8 cellular contexts compared by ENCODE assay signal in genomic region chr5:171386861-171387254, GRCh38. TPM values are rescaled to one million over a fixed set of nuclear protein-coding genes. Genes with fewer than 3 reads are reported as not detected.
DNase-seq lines count a peak whose midpoint lies in the region; ATAC-seq and TF ChIP-seq lines count a peak whose summit lies in the region.

No MANE protein-coding gene starts in this region.

- peak overlapping the region; percentile 97 to 98 for H3K4me3 Mint-ChIP-seq in CD14-positive monocyte

- no peak for TF ChIP-seq EP300 in tibial nerve (IDR thresholded peaks at IDR 0.05)

- H3K4me3 ChIP-seq in adrenal gland: peak overlapping the region in 3 of 4 donors; percentile 28 to 86 (median 82)
- H3K4me3 ChIP-seq in tibial nerve: peak overlapping the region; percentile 64 to 99 (median 93)

- H3K27ac ChIP-seq in adrenal gland: peak overlapping the region; percentile 49 to 92 (median 76)
- peak overlapping the region; percentile 86 for H3K27ac ChIP-seq in layer of hippocampus (ENCODE audit: low read depth, low read length)
- H3K27ac ChIP-seq in tibial nerve: peak overlapping the region; percentile 83 to 97 (median 91)

- intact Hi-C loops in CD14-positive monocyte (cut with micrococcal nuclease): loop anchor here in 1 of 2 donors (5.0 kb wide), 1 partner anchor 620 kb away; the partner anchor contains the start of gene FBXW11
- intact Hi-C loops in adrenal gland (cut with DNase I): no loop called here

- peaks cover 0 to 9% of the 10 kb centered on the region in 2 donors for H3K36me3 ChIP-seq in adrenal gland (replicated peaks in 1 of 2)
- H3K36me3 ChIP-seq in tibial nerve: peaks cover 0 to 13% (median 0%) of the 10 kb centered on the region in 3 donors

- TF ChIP-seq POLR2A in adrenal gland (IDR thresholded peaks at IDR 0.05) (no peak), tibial nerve (IDR thresholded peaks at IDR 0.05) (no peak)

- H3K4me1 ChIP-seq in adrenal gland (replicated peaks in 1 of 2) (peaks cover 16 to 30% of the 10 kb centered on the region in 2 donors), tibial nerve (peaks cover 0 to 41% (median 20%) of the 10 kb centered on the region in 4 donors)

- DNase-seq in CD14-positive monocyte (ENCODE audit: low spot score) (no peak), adrenal gland (peak in 2 of 7 donors; percentile 8 to 61), tibial nerve (ENCODE audit: low spot score in 2 of 2) (no peak), GM19238 (ENCODE audit: insufficient read length, low spot score) (no peak)

- ATAC-seq in HG03025 (IDR thresholded peaks at IDR 0.05; ENCODE audit: low FRiP score, unreplicated experiment) (peak; percentile 1), HG02763 (IDR thresholded peaks at IDR 0.05; ENCODE audit: unreplicated experiment) (no peak), HG03135 (IDR thresholded peaks at IDR 0.05; ENCODE audit: unreplicated experiment) (no peak)

- WGBS in adrenal gland, 4 donors: 10 to 18% (median 16%) methylated on average over 16 of the region's 16 CpGs
- 15 to 17% methylated on average over 16 of the region's 16 CpGs for WGBS in tibial nerve, 2 donors

- peaks cover 0 to 6% (median 0%) of the 10 kb centered on the region in 7 donors for H3K9me3 Mint-ChIP-seq in CD14-positive monocyte

- H3K27ac Mint-ChIP-seq in CD14-positive monocyte: peak overlapping the region; percentile 48 to 96 (median 92)

- H3K27me3 Mint-ChIP-seq in CD14-positive monocyte (ENCODE audit: low read depth in 3 of 3): peaks cover 2 to 8% (median 3%) of the 10 kb centered on the region in 3 donors

- peaks cover 7 to 13% of the 10 kb centered on the region in 2 donors for H3K36me3 Mint-ChIP-seq in CD14-positive monocyte

- no peak for TF ChIP-seq CTCF in CD14-positive monocyte (IDR thresholded peaks at IDR 0.05)
- no peak for TF ChIP-seq CTCF in adrenal gland (IDR thresholded peaks at IDR 0.05)
- TF ChIP-seq CTCF in tibial nerve (IDR thresholded peaks at IDR 0.05): no peak

- H3K9me3 ChIP-seq in adrenal gland (replicated peaks in 1 of 3) (no peaks in the 10 kb centered on the region), tibial nerve (no peaks in the 10 kb centered on the region)

- no peaks in the 10 kb centered on the region for H3K27me3 ChIP-seq in adrenal gland
- H3K27me3 ChIP-seq in layer of hippocampus (ENCODE audit: control insufficient read depth, insufficient read depth, low read length): no peaks in the 10 kb centered on the region
- H3K27me3 ChIP-seq in tibial nerve: no peaks in the 10 kb centered on the region

- peaks cover 42% of the 10 kb centered on the region for H3K4me1 Mint-ChIP-seq in CD14-positive monocyte

RNA-seq across cellular contexts. Expression of gene NPM1, which starts 0.8 kb away (rescaled TPM):
- polyA plus RNA-seq in CD14-positive monocyte: 100 to 1,000 TPM; 188 to 191 TPM
- 100 to 1,000 TPM; 376 to 782 (median 641) TPM for total RNA-seq in adrenal gland
- polyA plus RNA-seq in adrenal gland: 1,000 to 10,000 TPM in 2 of 3 donors, 100 to 1,000 TPM in 1; 718 to 1,386 (median 1,014) TPM
- total RNA-seq in tibial nerve: 100 to 1,000 TPM; 422 to 496 (median 444) TPM

RNA-seq across cellular contexts. Expression of gene FGF18, which starts 32.6 kb away (rescaled TPM):
- polyA plus RNA-seq in CD14-positive monocyte (not detected), adrenal gland (1 to 10 TPM in 1 of 3 donors, under 1 TPM in 2; 0.18 to 1.5 (median 0.88) TPM)
- total RNA-seq in adrenal gland (under 1 TPM; 0.14 to 0.61 (median 0.27) TPM), tibial nerve (1 to 10 TPM; 2.4 to 6.9 (median 6.4) TPM)
